In genomic region chr12:47818007-47818376, GRCh38 we compare ENCODE assay signal across 8 cellular contexts. TPM values are rescaled to one million over a fixed set of nuclear protein-coding genes. Genes with fewer than 3 reads are reported as not detected.
DNase-seq lines count a peak whose midpoint lies in the region; ATAC-seq and TF ChIP-seq lines count a peak whose summit lies in the region.

No MANE protein-coding gene starts in this region.

- no peaks in the 10 kb centered on the region for H3K27me3 Mint-ChIP-seq in Calu3 (ENCODE audit: unreplicated experiment)
- H3K27me3 Mint-ChIP-seq in T-helper 17 cell: no peaks in the 10 kb centered on the region

- CTCF ChIA-PET in Calu3 (lab: Charles Lee): interaction anchor here (1.5 to 3.0 kb wide), 2 partner anchors 20 kb away, joined by 3 to 17 read pairs; no protein-coding TSS in a partner anchor

- no peaks in the 10 kb centered on the region for H3K27me3 ChIP-seq in rectal smooth muscle tissue (ENCODE audit: control insufficient read depth, insufficient read depth, low read length)

- intact Hi-C loops in Calu3 (cut with micrococcal nuclease; ENCODE audit: unreplicated experiment): no loop called here

- DNase-seq in Calu3: no peak
- DNase-seq in T-helper 17 cell: no peak
- no peak for DNase-seq in fibroblast of the aortic adventitia (ENCODE audit: low read depth)
- DNase-seq in dermis blood vessel endothelial cell: no peak
- DNase-seq in germinal center (ENCODE audit: low spot score): no peak

- peak overlapping the region; percentile 79 for H3K27ac Mint-ChIP-seq in Calu3 (ENCODE audit: unreplicated experiment)
- H3K27ac Mint-ChIP-seq in T-helper 17 cell: peak overlapping the region; percentile 100

- no peaks in the 10 kb centered on the region for H3K9me3 ChIP-seq in T-helper 17 cell (ENCODE audit: control insufficient read depth, low read length, poor library complexity, severe bottlenecking)

- no peaks in the 10 kb centered on the region for H3K9me3 Mint-ChIP-seq in Calu3 (ENCODE audit: low read depth, unreplicated experiment)

- peaks cover 55% of the 10 kb centered on the region for H3K4me1 ChIP-seq in rectal smooth muscle tissue (ENCODE audit: control insufficient read depth, insufficient read depth, low read length)

- peak overlapping the region; percentile 72 for H3K4me3 Mint-ChIP-seq in Calu3 (ENCODE audit: low read depth, unreplicated experiment)
- peak overlapping the region; percentile 97 for H3K4me3 Mint-ChIP-seq in T-helper 17 cell

- H3K36me3 ChIP-seq in rectal smooth muscle tissue (ENCODE audit: control insufficient read depth, insufficient read depth, low read length): no peaks in the 10 kb centered on the region

- H3K4me3 ChIP-seq in fibroblast of the aortic adventitia (ENCODE audit: low read depth, low read length) (peak overlapping the region; percentile 88), rectal smooth muscle tissue (ENCODE audit: low read length) (peak overlapping the region; percentile 66)

- H3K36me3 Mint-ChIP-seq in Calu3 (ENCODE audit: insufficient read depth, unreplicated experiment) (peaks cover 31% of the 10 kb centered on the region), T-helper 17 cell (ENCODE audit: low read depth) (no peaks in the 10 kb centered on the region)

- peak overlapping the region; percentile 99 for H3K27ac ChIP-seq in rectal smooth muscle tissue (ENCODE audit: low read depth, low read length)

- no TSS peak for BruUV-seq in Calu3 (replicated peaks; lab: Mats Ljungman, UMichigan)

- H3K4me1 Mint-ChIP-seq in Calu3 (ENCODE audit: low read depth, unreplicated experiment): peaks cover 66% of the 10 kb centered on the region
- H3K4me1 Mint-ChIP-seq in T-helper 17 cell: peaks cover 76% of the 10 kb centered on the region

- ATAC-seq in T-helper 17 cell (no peak), GM18870 (IDR thresholded peaks at IDR 0.05; ENCODE audit: unreplicated experiment) (no peak), GM18907 (IDR thresholded peaks at IDR 0.05; ENCODE audit: unreplicated experiment) (no peak)

- TF ChIP-seq CTCF in Calu3 (IDR thresholded peaks at IDR 0.05; ENCODE audit: unreplicated experiment): no peak
- TF ChIP-seq CTCF in fibroblast of the aortic adventitia (IDR thresholded peaks at IDR 0.05; ENCODE audit: insufficient read depth, low read length): no peak

- H3K9ac ChIP-seq in rectal smooth muscle tissue (ENCODE audit: low read length): peak overlapping the region; percentile 57

RNA-seq across cellular contexts. Expression of gene HDAC7, which starts 1.7 kb away (rescaled TPM):
- 41.8 and 44.0 TPM in 2 replicates for total RNA-seq in Calu3 (2022)
- 100 to 1,000 TPM; 129 to 151 TPM for total RNA-seq in T-helper 17 cell
- 48.9 and 78.8 TPM in 2 replicates for total RNA-seq in fibroblast of the aortic adventitia (ENCODE audit: low replicate concordance)
- total RNA-seq in dermis blood vessel endothelial cell: 55.0 and 75.4 TPM in 2 replicates

RNA-seq across cellular contexts. Expression of gene SLC48A1, which starts 45.0 kb away (rescaled TPM):
- total RNA-seq in Calu3 (2022) (17.0 and 17.2 TPM in 2 replicates), T-helper 17 cell (1 to 10 TPM; 5.9 to 6.9 TPM), fibroblast of the aortic adventitia (ENCODE audit: low replicate concordance) (22.0 and 25.1 TPM in 2 replicates), dermis blood vessel endothelial cell (19.2 and 22.1 TPM in 2 replicates)

RNA-seq across cellular contexts. Expression of gene RAPGEF3, which starts 59.3 kb away (rescaled TPM):
- total RNA-seq in Calu3 (2022) (8.2 and 11.0 TPM in 2 replicates), T-helper 17 cell (under 1 TPM; 0.27 to 0.55 TPM), fibroblast of the aortic adventitia (ENCODE audit: low replicate concordance) (5.2 and 16.6 TPM in 2 replicates), dermis blood vessel endothelial cell (52.0 and 106 TPM in 2 replicates)
